In genomic region chr12:46084666-46085631, GRCh38 we compare ENCODE assay signal across 25 cellular contexts.
"Had no signal": no experiment of that assay in that cellular context is flagged by ENCODE, and none has a peak within 500 bp of the region (broad histone marks: within the 10 kb centered on the region; RNA-seq: fewer than 3 reads in every experiment).

No MANE protein-coding gene starts in this region.

- H3K4me3 Mint-ChIP-seq: activated CD4-positive, alpha-beta T cell treated with anti-CD3 and anti-CD28 coated beads, Interleukin-2, amount 10 ng/mL, durations not matched to agents 24 days and 14 days; activated CD8-positive, alpha-beta memory T cell treated with anti-CD3 and anti-CD28 coated beads, Interleukin-2, amount 10 ng/mL, durations not matched to agents 7 days and 5 days; activated CD8-positive, alpha-beta T cell treated with anti-CD3 and anti-CD28 coated beads for 36 hours; activated naive CD4-positive, alpha-beta T cell treated with anti-CD3 and anti-CD28 coated beads, Interleukin-2, amount 50 U/mL, for 24 hours; activated T-helper 1 cell treated with anti-CD3 and anti-CD28 coated beads, Interleukin-12 subunit alpha, Interleukin-12 subunit beta, Interleukin-2, Interleukin-4 antibody, amounts not matched to agents 30 ng/mL and 10 ng/mL and 1 ng/mL, durations not matched to agents 14 hours and 24 hours and 36 hours; brain; dendritic cell treated with granulocyte-macrophage colony-stimulating factor and Interleukin-4, amounts not matched to agents 40 ng/mL and 50 ng/mL, for 4 days; natural killer cell treated with Interleukin-12 subunit alpha and Interleukin-12 subunit beta and Interleukin-15 and Interleukin-18, amount 100 ng/mL, for 72 hours; type B pancreatic cell had no signal

- H3K4me2 ChIP-seq: hepatocyte had no signal

- H3K9me3 Mint-ChIP-seq: activated naive CD4-positive, alpha-beta T cell treated with anti-CD3 and anti-CD28 coated beads, Interleukin-2, amount 50 U/mL, for 24 hours; natural killer cell treated with Interleukin-12 subunit alpha and Interleukin-12 subunit beta and Interleukin-15 and Interleukin-18, amount 100 ng/mL, for 72 hours had no signal

- H3K36me3 ChIP-seq: spleen, thoracic aorta had no signal

- DNase-seq: activated CD4-positive, alpha-beta T cell treated with anti-CD3 and anti-CD28 coated beads, Interleukin-2, amount 10 ng/mL, durations not matched to agents 24 days and 14 days; activated CD8-positive, alpha-beta memory T cell treated with anti-CD3 and anti-CD28 coated beads, Interleukin-2, amount 10 ng/mL, durations not matched to agents 7 days and 5 days; activated CD8-positive, alpha-beta T cell treated with anti-CD3 and anti-CD28 coated beads for 36 hours; activated gamma-delta T cell treated with Interleukin-2 at 50 U/mL for 16 hours; activated T-cell treated with anti-CD3 and anti-CD28 coated beads for 4 hours; aorta; caudate nucleus; effector CD4-positive, alpha-beta T cell; foreskin melanocyte; glutamatergic neuron; left ventricle myocardium superior; spleen; stimulated activated CD4-positive, alpha-beta T cell treated with anti-CD3 and anti-CD28 coated beads, Interleukin-4, amount 100 ng/mL, for 24 hours; stimulated activated naive CD4-positive, alpha-beta T cell treated with Interleukin-2 at 50 U/mL for 16 hours had no signal

- H3K36me3 Mint-ChIP-seq: activated naive CD4-positive, alpha-beta T cell treated with anti-CD3 and anti-CD28 coated beads, Interleukin-2, amount 50 U/mL, for 24 hours; brain; natural killer cell treated with Interleukin-12 subunit alpha and Interleukin-12 subunit beta and Interleukin-15 and Interleukin-18, amount 100 ng/mL, for 72 hours had no signal

- H3K27ac ChIP-seq: hepatocyte, spleen, thoracic aorta, VCaP had no signal

- ATAC-seq: activated CD4-positive, CD25-positive, alpha-beta regulatory T cell treated with anti-CD3 and anti-CD28 coated beads, Interleukin-2, amount 50 U/mL, for 24 hours; activated CD8-positive, alpha-beta memory T cell treated with anti-CD3 and anti-CD28 coated beads, Interleukin-2, amount 10 ng/mL, durations not matched to agents 7 days and 5 days; activated CD8-positive, alpha-beta T cell treated with anti-CD3 and anti-CD28 coated beads for 36 hours; left ventricle myocardium superior; natural killer cell treated with Interleukin-12 subunit alpha and Interleukin-12 subunit beta and Interleukin-15 and Interleukin-18, amount 100 ng/mL, for 72 hours had no signal

- H2AFZ ChIP-seq: hepatocyte had no signal

- H3K27me3 ChIP-seq: hepatocyte, spleen had no signal

- H3K9me3 ChIP-seq: thoracic aorta had no signal

- H3K27me3 Mint-ChIP-seq: activated CD8-positive, alpha-beta memory T cell treated with anti-CD3 and anti-CD28 coated beads, Interleukin-2, amount 10 ng/mL, durations not matched to agents 7 days and 5 days; activated CD8-positive, alpha-beta T cell treated with anti-CD3 and anti-CD28 coated beads for 36 hours; progenitor cell of endocrine pancreas had no signal

- H3K79me2 ChIP-seq: hepatocyte had no signal

- H3K27ac Mint-ChIP-seq: activated CD4-positive, alpha-beta T cell treated with anti-CD3 and anti-CD28 coated beads, Interleukin-2, amount 10 ng/mL, durations not matched to agents 24 days and 14 days; activated CD8-positive, alpha-beta memory T cell treated with anti-CD3 and anti-CD28 coated beads, Interleukin-2, amount 10 ng/mL, durations not matched to agents 7 days and 5 days; activated CD8-positive, alpha-beta T cell treated with anti-CD3 and anti-CD28 coated beads for 36 hours; activated naive CD4-positive, alpha-beta T cell treated with anti-CD3 and anti-CD28 coated beads, Interleukin-2, amount 50 U/mL, for 24 hours; activated T-helper 1 cell treated with anti-CD3 and anti-CD28 coated beads, Interleukin-12 subunit alpha, Interleukin-12 subunit beta, Interleukin-2, Interleukin-4 antibody, amounts not matched to agents 30 ng/mL and 10 ng/mL and 1 ng/mL, durations not matched to agents 14 hours and 24 hours and 36 hours; brain; dendritic cell treated with granulocyte-macrophage colony-stimulating factor and Interleukin-4, amounts not matched to agents 40 ng/mL and 50 ng/mL, for 4 days; natural killer cell treated with Interleukin-12 subunit alpha and Interleukin-12 subunit beta and Interleukin-15 and Interleukin-18, amount 100 ng/mL, for 72 hours; progenitor cell of endocrine pancreas; type B pancreatic cell had no signal

- H3K4me1 Mint-ChIP-seq: activated CD4-positive, alpha-beta T cell treated with anti-CD3 and anti-CD28 coated beads, Interleukin-2, amount 10 ng/mL, durations not matched to agents 24 days and 14 days; activated CD8-positive, alpha-beta memory T cell treated with anti-CD3 and anti-CD28 coated beads, Interleukin-2, amount 10 ng/mL, durations not matched to agents 7 days and 5 days; activated naive CD4-positive, alpha-beta T cell treated with anti-CD3 and anti-CD28 coated beads, Interleukin-2, amount 50 U/mL, for 24 hours; brain had no signal

- H3K4me3 ChIP-seq: hepatocyte, spleen, thoracic aorta had no signal
